ENCODE assay signal across 15 cellular contexts in genomic region chr14:63910593-63911363, GRCh38. TPM values are rescaled to one million over a fixed set of nuclear protein-coding genes. Genes with fewer than 3 reads are reported as not detected.
DNase-seq lines count a peak whose midpoint lies in the region; TF ChIP-seq lines count a peak whose summit lies in the region.
"Had no signal": no experiment of that assay in that cellular context is flagged by ENCODE, and none has a peak within 500 bp of the region (broad histone marks: within the 10 kb centered on the region; RNA-seq: fewer than 3 reads in every experiment).

No MANE protein-coding gene starts in this region.

- no peaks in the 10 kb centered on the region for H3K9me3 ChIP-seq in CD8-positive, alpha-beta memory T cell (ENCODE audit: low read length)
- no peaks in the 10 kb centered on the region for H3K9me3 ChIP-seq in HEK293 (ENCODE audit: control insufficient read depth, insufficient read depth, low read depth, low read length)
- H3K9me3 ChIP-seq: sigmoid colon had no signal

- POLR2A ChIA-PET in CD8-positive, alpha-beta memory T cell (lab: Charles Lee) = interaction anchor here (1.2 kb wide), 1 partner anchor 58 kb away, joined by 3 read pairs; the partner anchor contains the start of gene SYNE2
- POLR2A ChIA-PET in HEK293 (lab: Yijun Ruan, JAX) = no interaction called here

- H3K27ac ChIP-seq in CD8-positive, alpha-beta memory T cell (ENCODE audit: low read depth, low read length) = no peak overlapping the region
- no peak overlapping the region for H3K27ac ChIP-seq in HEK293 (ENCODE audit: extremely low read depth, low read depth, low read length)
- H3K27ac ChIP-seq: BLaER1 treated with 17β-estradiol and CSF1 and Interleukin-3, amounts not matched to agents 10 nM and 100 nM; dorsolateral prefrontal cortex; sigmoid colon had no signal

- TF ChIP-seq CTCF in HEK293 (tag by site-specific recombination; IDR thresholded peaks at IDR 0.05) (no peak), brain (conservative IDR thresholded peaks at IDR 0.05) (no peak), nephron (IDR thresholded peaks at IDR 0.05; ENCODE audit: unreplicated experiment in 3 of 3) (no peak)

- peak overlapping the region in 7 of 8 donors; percentile 1 to 81 (median 70) for H3K27ac Mint-ChIP-seq in CD8-positive, alpha-beta memory T cell
- H3K27ac Mint-ChIP-seq in brain (peak overlapping the region; percentile 86 to 95 (median 93)), nephron (peak overlapping the region; percentile 30 to 42 (median 41))
- H3K27ac Mint-ChIP-seq: activated CD8-positive, alpha-beta memory T cell treated with anti-CD3 and anti-CD28 coated beads, Interleukin-2, amount 10 ng/mL, durations not matched to agents 7 days and 5 days had no signal

- no peak overlapping the region for H3K4me3 Mint-ChIP-seq in CD8-positive, alpha-beta memory T cell
- peak overlapping the region; percentile 59 to 79 (median 71) for H3K4me3 Mint-ChIP-seq in brain
- H3K4me3 Mint-ChIP-seq in nephron = no peak overlapping the region
- H3K4me3 Mint-ChIP-seq: activated CD8-positive, alpha-beta memory T cell treated with anti-CD3 and anti-CD28 coated beads, Interleukin-2, amount 10 ng/mL, durations not matched to agents 7 days and 5 days had no signal

- no peak for DNase-seq in CD8-positive, alpha-beta memory T cell
- DNase-seq in stimulated activated naive CD4-positive, alpha-beta T cell treated with Interleukin-2 at 50 U/mL for 16 hours (lab: John Stamatoyannopoulos, UW) = no peak
- no peak for DNase-seq in activated CD8-positive, alpha-beta memory T cell treated with anti-CD3 and anti-CD28 coated beads, Interleukin-2, amount 50 U/mL, for 48 hours
- DNase-seq in kidney glomerular epithelial cell (lab: John Stamatoyannopoulos, UW) (no peak), glomerular visceral epithelial cell (ENCODE audit: extremely low spot score) (no peak)
- DNase-seq: activated CD8-positive, alpha-beta memory T cell treated with anti-CD3 and anti-CD28 coated beads, Interleukin-2, amount 10 ng/mL, durations not matched to agents 7 days and 5 days; aorta; dorsolateral prefrontal cortex; NCI-H1930; NCI-H69; sigmoid colon had no signal

- CTCF ChIA-PET in CD8-positive, alpha-beta memory T cell (lab: Charles Lee) = interaction anchor here (1.2 kb wide), 1 partner anchor 58 kb away, joined by 4 read pairs; the partner anchor contains the start of gene SYNE2
- CTCF ChIA-PET in HEK293 (lab: Yijun Ruan, JAX) = interaction anchor here (0.5 kb wide), 1 partner anchor 13 kb away, joined by 7 read pairs; no protein-coding TSS in a partner anchor

- peaks cover 62 to 85% (median 79%) of the 10 kb centered on the region in 3 donors for H3K4me1 Mint-ChIP-seq in CD8-positive, alpha-beta memory T cell
- peaks cover 64% of the 10 kb centered on the region for H3K4me1 Mint-ChIP-seq in brain
- H3K4me1 Mint-ChIP-seq in nephron = peaks cover 27% of the 10 kb centered on the region

- H3K4me3 ChIP-seq in CD8-positive, alpha-beta memory T cell (ENCODE audit: low read length) = no peak overlapping the region
- no peak overlapping the region for H3K4me3 ChIP-seq in HEK293 (ENCODE audit: low read depth, low read length)
- H3K4me3 ChIP-seq: BLaER1 treated with 17β-estradiol and CSF1 and Interleukin-3, amounts not matched to agents 10 nM and 100 nM; dorsolateral prefrontal cortex; sigmoid colon had no signal

- peaks cover 9% of the 10 kb centered on the region for H3K36me3 ChIP-seq in CD8-positive, alpha-beta memory T cell (ENCODE audit: insufficient read depth, low read length)
- H3K36me3 ChIP-seq in HEK293 (ENCODE audit: control insufficient read depth in 2 of 2, insufficient read depth in 1 of 2, low read length in 2 of 2) = peaks cover 3 to 5% of the 10 kb centered on the region in 2 experiments; a peak in 2 of 3 replicates
- H3K36me3 ChIP-seq: sigmoid colon had no signal

- H3K27me3 Mint-ChIP-seq in CD8-positive, alpha-beta memory T cell = no peaks in the 10 kb centered on the region
- H3K27me3 Mint-ChIP-seq in brain (no peaks in the 10 kb centered on the region), nephron (ENCODE audit: low read depth) (no peaks in the 10 kb centered on the region)
- H3K27me3 Mint-ChIP-seq: activated CD8-positive, alpha-beta memory T cell treated with anti-CD3 and anti-CD28 coated beads, Interleukin-2, amount 10 ng/mL, durations not matched to agents 7 days and 5 days had no signal

- H3K9me3 Mint-ChIP-seq in CD8-positive, alpha-beta memory T cell = no peaks in the 10 kb centered on the region
- H3K9me3 Mint-ChIP-seq in brain = peaks cover 0 to 5% (median 1%) of the 10 kb centered on the region in 5 experiments
- H3K9me3 Mint-ChIP-seq in nephron = peaks cover under 1% of the 10 kb centered on the region

- H3K27me3 ChIP-seq in CD8-positive, alpha-beta memory T cell (ENCODE audit: insufficient read depth, low read length, poor library complexity, severe bottlenecking) = no peaks in the 10 kb centered on the region
- H3K27me3 ChIP-seq: BLaER1 treated with 17β-estradiol and CSF1 and Interleukin-3, amounts not matched to agents 10 nM and 100 nM; sigmoid colon had no signal

- peaks cover 17% of the 10 kb centered on the region for H3K4me1 ChIP-seq in CD8-positive, alpha-beta memory T cell (ENCODE audit: insufficient read depth, low read length)
- peaks cover 7% of the 10 kb centered on the region for H3K4me1 ChIP-seq in HEK293 (ENCODE audit: control insufficient read depth, insufficient read depth, low read length)

- H3K36me3 Mint-ChIP-seq in CD8-positive, alpha-beta memory T cell = peaks cover 8 to 58% (median 26%) of the 10 kb centered on the region in 3 donors
- H3K36me3 Mint-ChIP-seq in brain (peaks cover 14% of the 10 kb centered on the region), nephron (ENCODE audit: low read depth) (peaks cover 9% of the 10 kb centered on the region)

TF ChIP-seq in HEK293, 187 proteins besides CTCF, POLR2A, EP300 and RAD21:
- TF ChIP-seq ZNF610 (tag by site-specific recombination; IDR thresholded peaks at IDR 0.05; ENCODE audit: borderline replicate concordance) = no peak
- TF ChIP-seq ZBTB17 (tag by site-specific recombination; IDR thresholded peaks at IDR 0.05) = peak; percentile 71
TF ChIP-seq in HEK293: peak in this region for 1.

RNA-seq across cellular contexts. Expression of gene SYNE2, which starts 58.0 kb away (rescaled TPM):
- total RNA-seq in CD8-positive, alpha-beta memory T cell = 10 to 100 TPM; 45.2 to 45.6 TPM
- polyA plus RNA-seq in CD8-positive, alpha-beta memory T cell = 104 TPM
- 61.2 TPM for polyA plus RNA-seq in brain (ENCODE audit: insufficient read depth, low read depth, low replicate concordance)

Comparison
In these comparisons a context has a peak if more than half of its experiments do, and no peak if none do; other contexts are left out.
1. H3K27ac Mint-ChIP-seq: peak in every context shown above with its lines; median percentile 93 in brain; 70 in CD8-positive, alpha-beta memory T cell; 41 in nephron.
2. H3K4me3 Mint-ChIP-seq: peak in brain (5 of 5); none in CD8-positive, alpha-beta memory T cell (0 of 7) and nephron (0 of 3).